Comparison of ENCODE assay signal across 8 cellular contexts in genomic region chr15:40063563-40064011, GRCh38. TPM values are rescaled to one million over a fixed set of nuclear protein-coding genes. Genes with fewer than 3 reads are reported as not detected.
DNase-seq lines count a peak whose midpoint lies in the region; ATAC-seq, FAIRE-seq and TF ChIP-seq lines count a peak whose summit lies in the region.

No MANE protein-coding gene starts in this region.

- H3K4me3 Mint-ChIP-seq in activated T-helper 17 cell treated with anti-CD3 and anti-CD28 coated beads, Interleukin-2, amount 50 U/mL, for 72 hours = no peak overlapping the region

- H3K79me2 ChIP-seq in GM23248 (ENCODE audit: insufficient read depth) (no peaks in the 10 kb centered on the region), keratinocyte (ENCODE audit: control insufficient read depth, insufficient read depth, low read length) (no peaks in the 10 kb centered on the region)

- H3K36me3 ChIP-seq in GM23248 (ENCODE audit: low read depth) (no peaks in the 10 kb centered on the region), keratinocyte (ENCODE audit: control insufficient read depth in 2 of 2, extremely low read depth in 1 of 2, insufficient read depth in 2 of 2, low read length in 2 of 2) (no peaks in the 10 kb centered on the region)

- H3K9me1 ChIP-seq in keratinocyte (ENCODE audit: control insufficient read depth, extremely low read depth, insufficient read depth, low read length) = peaks cover 4% of the 10 kb centered on the region

- H3K4me1 Mint-ChIP-seq in activated T-helper 17 cell treated with anti-CD3 and anti-CD28 coated beads, Interleukin-2, amount 50 U/mL, for 72 hours = peaks cover 16% of the 10 kb centered on the region

- ATAC-seq in activated T-helper 17 cell treated with anti-CD3 and anti-CD28 coated beads, Interleukin-2, amount 50 U/mL, for 72 hours (replicated peaks) = peak; percentile 52
- no peak for ATAC-seq in HG02840 (IDR thresholded peaks at IDR 0.05; ENCODE audit: low FRiP score, unreplicated experiment)
- no peak for ATAC-seq in GM21423 (IDR thresholded peaks at IDR 0.05; ENCODE audit: unreplicated experiment)
- ATAC-seq in HG03280 (IDR thresholded peaks at IDR 0.05; ENCODE audit: unreplicated experiment) = no peak
- no peak for ATAC-seq in GM21619 (IDR thresholded peaks at IDR 0.05; ENCODE audit: unreplicated experiment)

- H3F3A ChIP-seq in GM23248 (ENCODE audit: insufficient read depth) = peaks cover 14% of the 10 kb centered on the region

- no peaks in the 10 kb centered on the region for H3K9me2 ChIP-seq in GM23248 (ENCODE audit: insufficient read depth)

- H3K27ac ChIP-seq in AG04450 (ENCODE audit: low read depth, low read length) (peak overlapping the region; percentile 52), GM23248 (peak overlapping the region; percentile 64), keratinocyte (ENCODE audit: control insufficient read depth, insufficient read depth, low read length) (no peak overlapping the region)

- FAIRE-seq in keratinocyte (lab: Jason Lieb, UNC) = peak; percentile 97

- H2AFZ ChIP-seq in GM23248 = peak overlapping the region; percentile 65
- no peak overlapping the region for H2AFZ ChIP-seq in keratinocyte (ENCODE audit: control insufficient read depth, low read length)

- no peak for TF ChIP-seq CTCF in AG04450 (IDR thresholded peaks at IDR 0.05; ENCODE audit: low read depth, low read length)
- TF ChIP-seq CTCF in keratinocyte (optimal IDR thresholded peaks at IDR 0.05 in 1 of 3, IDR thresholded peaks at IDR 0.05 in 1 of 3, conservative IDR thresholded peaks at IDR 0.05 in 1 of 3; ENCODE audit: extremely low read depth in 1 of 3, insufficient read depth in 2 of 3, low read length in 3 of 3) = no peak

- H3K9me3 Mint-ChIP-seq in activated T-helper 17 cell treated with anti-CD3 and anti-CD28 coated beads, Interleukin-2, amount 50 U/mL, for 72 hours = no peaks in the 10 kb centered on the region

- in situ Hi-C loops in GM23248 (cut with MboI) = no loop called here

- 0 to 16% methylated on average over 2 of the region's 2 CpGs for WGBS in GM23248 (ENCODE audit: low coverage in 1 of 2, low lambda C conversion rate in 2 of 2, missing lambda C conversion rate in 2 of 2), 2 experiments

- H3K4me1 ChIP-seq in GM23248 (ENCODE audit: insufficient read depth) = peaks cover 34% of the 10 kb centered on the region
- peaks cover 32% of the 10 kb centered on the region for H3K4me1 ChIP-seq in keratinocyte (ENCODE audit: control insufficient read depth, extremely low read depth, insufficient read depth, low read length)

- no peaks in the 10 kb centered on the region for H3K9me3 ChIP-seq in AG04450 (ENCODE audit: control insufficient read depth, insufficient read depth, low read length)
- no peaks in the 10 kb centered on the region for H3K9me3 ChIP-seq in GM23248 (ENCODE audit: low read depth)
- H3K9me3 ChIP-seq in keratinocyte (ENCODE audit: control insufficient read depth, low read depth, low read length) = no peaks in the 10 kb centered on the region

- dilution Hi-C loops in keratinocyte (cut with MboI; ENCODE audit: extremely low pct_ligation_motif_present, low sequenced_read_pairs) = no loop called here

- CTCF ChIA-PET in AG04450 (lab: Charles Lee) = no interaction called here

- POLR2A ChIA-PET in AG04450 (lab: Yijun Ruan, JAX) = no interaction called here

- H3K9ac ChIP-seq in GM23248 = no peak overlapping the region; the same call in 1 of the 2 replicates
- no peak overlapping the region for H3K9ac ChIP-seq in keratinocyte (ENCODE audit: control insufficient read depth, extremely low read depth, insufficient read depth, low read length)

- peak overlapping the region; percentile 79 for H3K27ac Mint-ChIP-seq in activated T-helper 17 cell treated with anti-CD3 and anti-CD28 coated beads, Interleukin-2, amount 50 U/mL, for 72 hours

- H3K4me3 ChIP-seq in AG04450 (ENCODE audit: low read depth, low read length) (no peak overlapping the region), GM23248 (no peak overlapping the region), keratinocyte (ENCODE audit: control insufficient read depth in 2 of 3, extremely low read depth in 1 of 3, insufficient read depth in 2 of 3, low read depth in 1 of 3, low read length in 3 of 3) (no peak overlapping the region)

- DNase-seq in AG04450 (ENCODE audit: low read depth, low spot score) = no peak
- DNase-seq in GM23248 = peak; percentile 82
- no peak for DNase-seq in keratinocyte (ENCODE audit: low read depth, low spot score)

- peak overlapping the region; percentile 41 for H3K4me2 ChIP-seq in GM23248 (ENCODE audit: unreplicated experiment)
- H3K4me2 ChIP-seq in keratinocyte (ENCODE audit: control insufficient read depth, extremely low read depth, insufficient read depth, low read depth, low read length) = peak overlapping the region; percentile 51

- no peaks in the 10 kb centered on the region for H3K27me3 Mint-ChIP-seq in activated T-helper 17 cell treated with anti-CD3 and anti-CD28 coated beads, Interleukin-2, amount 50 U/mL, for 72 hours

- no peaks in the 10 kb centered on the region for H3K36me3 Mint-ChIP-seq in activated T-helper 17 cell treated with anti-CD3 and anti-CD28 coated beads, Interleukin-2, amount 50 U/mL, for 72 hours (ENCODE audit: low read depth)

- H3K27me3 ChIP-seq in AG04450 (ENCODE audit: control insufficient read depth, insufficient read depth, low read length) (no peaks in the 10 kb centered on the region), GM23248 (replicated peaks; ENCODE audit: insufficient read depth) (no peaks in the 10 kb centered on the region), keratinocyte (ENCODE audit: control insufficient read depth, extremely low read depth, insufficient read depth, low read length) (peaks cover 5% of the 10 kb centered on the region)

- H4K20me1 ChIP-seq in GM23248 (ENCODE audit: insufficient read depth) = no peaks in the 10 kb centered on the region
- no peaks in the 10 kb centered on the region for H4K20me1 ChIP-seq in keratinocyte (ENCODE audit: control insufficient read depth, extremely low read depth, insufficient read depth, low read length)

RNA-seq across cellular contexts. Expression of gene SRP14, which starts 24.6 kb away (rescaled TPM):
- polyA plus RNA-seq in AG04450 (2011; rRNA removed) (426 and 559 TPM in 2 replicates), GM23248 (2016; fragmentation: Nextera tagmentation; extraction: Ambion mirVana) (789 and 796 TPM in 2 replicates), keratinocyte (272 to 407 TPM (median 324 TPM) in 3 replicates)
- polyA minus RNA-seq in AG04450 (2011; rRNA and poly(A)+ RNA removed) = 124 and 136 TPM in 2 replicates
- total RNA-seq in GM23248 (2014; rRNA removed; shearing (Covaris generic)) = 257 and 282 TPM in 2 replicates
- 100 to 1,000 TPM; 121 to 140 TPM for total RNA-seq in activated T-helper 17 cell treated with anti-CD3 and anti-CD28 coated beads, Interleukin-2, amount 50 U/mL, for 72 hours
- polyA plus RNA-seq in keratinocyte (2011; ENCODE audit: low read depth) = 2,431 TPM
- polyA plus RNA-seq in keratinocyte (2011; cell fraction: cytosol; rRNA removed) = 406 and 414 TPM in 2 replicates
- 131 and 140 TPM in 2 replicates for polyA plus RNA-seq in keratinocyte (2011; cell fraction: nucleus; rRNA removed)
- polyA plus RNA-seq in keratinocyte (2012; ENCODE audit: low replicate concordance) = 226 and 292 TPM in 2 replicates
- polyA minus RNA-seq in keratinocyte = 16.3 to 86.8 TPM (median 71.1 TPM) in 3 replicates
- polyA minus RNA-seq in keratinocyte (2011; cell fraction: cytosol; rRNA and poly(A)+ RNA removed) = 121 TPM
- 18.7 and 29.6 TPM in 2 replicates for polyA minus RNA-seq in keratinocyte (2011; cell fraction: nucleus; rRNA and poly(A)+ RNA removed)

RNA-seq across cellular contexts. Expression of gene BMF, which starts 45.1 kb away (rescaled TPM):
- polyA plus RNA-seq in AG04450 (2011; rRNA removed) (6.2 and 6.5 TPM in 2 replicates), GM23248 (2016; fragmentation: Nextera tagmentation; extraction: Ambion mirVana) (0.40 and 0.41 TPM in 2 replicates), keratinocyte (0.05 to 0.30 TPM (median 0.13 TPM) in 3 replicates)
- polyA minus RNA-seq in AG04450 (2011; rRNA and poly(A)+ RNA removed) = 10.6 and 14.3 TPM in 2 replicates
- 1.1 and 2.7 TPM in 2 replicates for total RNA-seq in GM23248 (2014; rRNA removed; shearing (Covaris generic))
- total RNA-seq in activated T-helper 17 cell treated with anti-CD3 and anti-CD28 coated beads, Interleukin-2, amount 50 U/mL, for 72 hours = 10 to 100 TPM in 1 of 2 donors, 1 to 10 TPM in 1; 3.2 to 19.3 TPM
- 0.07 TPM for polyA plus RNA-seq in keratinocyte (2011; ENCODE audit: low read depth)
- 0.04 and 0.12 TPM in 2 replicates for polyA plus RNA-seq in keratinocyte (2011; cell fraction: cytosol; rRNA removed)
- polyA plus RNA-seq in keratinocyte (2011; cell fraction: nucleus; rRNA removed) = 0.15 and 0.72 TPM in 2 replicates
- 0.02 and 0.24 TPM in 2 replicates for polyA plus RNA-seq in keratinocyte (2012; ENCODE audit: low replicate concordance)
- 0.16 to 0.36 TPM (median 0.16 TPM) in 3 replicates for polyA minus RNA-seq in keratinocyte
- polyA minus RNA-seq in keratinocyte (2011; cell fraction: cytosol; rRNA and poly(A)+ RNA removed) = not detected
- polyA minus RNA-seq in keratinocyte (2011; cell fraction: nucleus; rRNA and poly(A)+ RNA removed) = 0.32 and 1.0 TPM in 2 replicates
